ENCODE assay signal across 8 cellular contexts in the genomic region with DNA sequence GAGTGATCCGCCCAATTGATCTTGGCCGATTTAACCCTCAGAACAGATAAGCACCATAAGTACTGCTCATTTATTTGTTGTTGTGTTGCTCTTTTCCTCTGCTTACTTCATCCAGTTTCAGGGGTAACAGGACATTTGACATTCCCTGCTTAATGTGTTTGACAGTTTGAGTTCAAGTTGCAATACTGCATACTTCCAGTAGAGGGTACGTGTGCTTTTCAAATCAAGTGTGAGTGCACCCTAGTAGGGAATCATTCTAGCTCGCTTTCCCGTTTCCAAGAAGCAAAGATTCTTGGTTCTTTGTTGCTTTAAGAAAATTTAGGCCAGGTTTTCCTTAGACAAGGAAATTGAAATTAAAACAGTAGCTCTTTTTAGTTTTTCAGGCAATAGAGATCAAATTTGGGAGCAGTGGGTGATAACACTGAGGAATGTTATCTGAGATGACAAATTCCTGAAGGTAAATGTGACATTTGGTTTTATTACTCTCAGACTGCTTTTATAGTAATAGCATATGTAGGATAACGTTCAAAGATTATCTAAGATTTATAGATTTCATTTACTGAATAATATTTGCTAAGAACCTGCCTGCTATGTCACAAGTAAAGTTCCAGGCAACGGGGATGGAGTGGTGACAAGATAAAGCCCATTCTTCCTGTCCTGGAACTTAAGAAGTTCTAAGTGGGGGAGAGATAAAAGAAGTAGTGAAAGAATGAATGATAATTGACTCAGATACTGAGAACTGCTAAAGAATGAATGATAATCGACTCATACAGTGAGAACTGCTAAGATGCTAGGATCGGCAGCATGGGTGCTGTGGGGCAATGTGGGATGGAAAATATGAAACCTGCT.
DNase-seq lines count a peak whose midpoint lies in the region; ATAC-seq and TF ChIP-seq lines count a peak whose summit lies in the region.

No MANE protein-coding gene starts in this region.

- H3K27ac ChIP-seq in left lung (no peak overlapping the region), aorta (ENCODE audit: low read depth in 1 of 2, low read length in 2 of 2) (no peak overlapping the region)

- TF ChIP-seq CTCF in cardiac fibroblast (IDR thresholded peaks at IDR 0.05; ENCODE audit: low read depth, low read length) (peak; percentile 84), left lung (IDR thresholded peaks at IDR 0.05) (peak; percentile 70 to 87)

- H3K9me3 ChIP-seq in left lung (no peaks in the 10 kb centered on the region), aorta (ENCODE audit: control insufficient read depth, low read length) (no peaks in the 10 kb centered on the region)

- H3K36me3 ChIP-seq in left lung, result no peaks in the 10 kb centered on the region
- H3K36me3 ChIP-seq in aorta (ENCODE audit: control insufficient read depth in 1 of 2, insufficient read depth in 2 of 2, low read length in 1 of 2), result no peaks in the 10 kb centered on the region

- intact Hi-C loops in left lung (cut with DNase I), result loop anchor here in 1 of 2 donors (5.0 to 10.0 kb wide), 2 partner anchors 466 to 643 kb away; a partner anchor contains a TSS
- intact Hi-C loops in aorta (cut with DNase I), result loop anchor here (2.0 to 5.0 kb wide), 3 partner anchors 465 to 641 kb away; a partner anchor contains a TSS

- no peaks in the 10 kb centered on the region for H3K4me1 ChIP-seq in left lung
- H3K4me1 ChIP-seq in aorta (ENCODE audit: control insufficient read depth in 1 of 2, insufficient read depth in 2 of 2, low read length in 2 of 2), result no peaks in the 10 kb centered on the region

- 29 to 31% methylated on average over 9 of the region's 9 CpGs for WGBS in aorta, 2 donors

- DNase-seq in AML-193 (lab: John Stamatoyannopoulos, UW) (peak; percentile 25 to 33), NCI-H460 (ENCODE audit: extremely low read depth, low read depth) (peak; percentile 56), cardiac fibroblast (ENCODE audit: low read depth in 2 of 2) (peak; percentile 78 to 85), left lung (no peak), aorta (no peak), ecto neural progenitor cell (ENCODE audit: low spot score) (no peak)

- no peak overlapping the region for H3K4me3 ChIP-seq in cardiac fibroblast (replicated peaks in 1 of 2; ENCODE audit: low read depth in 2 of 2, low read length in 2 of 2)
- H3K4me3 ChIP-seq in left lung, result no peak overlapping the region
- H3K4me3 ChIP-seq in aorta (ENCODE audit: low read length in 2 of 2), result no peak overlapping the region

- ATAC-seq in GM18498 (IDR thresholded peaks at IDR 0.05; ENCODE audit: unreplicated experiment), result peak; percentile 85
- peak; percentile 64 for ATAC-seq in HG02981 (IDR thresholded peaks at IDR 0.05; ENCODE audit: unreplicated experiment)
- ATAC-seq in left lung, result peak; percentile 92
- ATAC-seq in aorta (ENCODE audit: low FRiP score), result peak; percentile 71

- H3K27me3 ChIP-seq in left lung, result peaks cover 0 to 10% of the 10 kb centered on the region in 2 donors
- H3K27me3 ChIP-seq in aorta (ENCODE audit: control insufficient read depth in 1 of 2, insufficient read depth in 2 of 2, low read length in 1 of 2), result no peaks in the 10 kb centered on the region

Comparison
In these comparisons a context has a peak if more than half of its experiments do, and no peak if none do; other contexts are left out.
1. DNase-seq: peak in AML-193 (2 of 2), NCI-H460 (single experiment) and cardiac fibroblast (2 of 2); none in left lung (0 of 2), aorta (0 of 2) and ecto neural progenitor cell (single experiment).
2. Peak in every context shown above with its lines, with median percentiles within 50 percentile points of each other: ATAC-seq.